Comparison of ENCODE assay signal across 1 cellular context in the genomic region with DNA sequence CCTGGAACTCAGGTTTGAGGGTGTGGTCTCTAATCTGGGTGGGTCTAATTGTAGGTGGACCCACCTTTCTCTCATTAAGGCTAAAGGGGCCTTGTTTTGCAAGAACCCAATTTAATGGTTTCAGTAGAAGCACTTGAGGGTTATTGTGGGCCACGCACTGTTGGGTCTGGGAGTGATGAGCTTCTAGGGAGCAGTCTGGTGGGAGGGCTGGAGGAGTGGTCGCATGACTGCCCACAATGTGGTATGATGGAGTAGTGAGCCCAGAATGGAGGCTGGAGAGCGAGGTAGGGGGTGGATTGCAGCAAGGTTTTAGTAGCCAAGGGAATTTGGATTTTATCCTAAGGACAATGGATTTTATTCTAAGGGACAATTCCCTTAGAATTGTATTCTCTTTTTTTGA.
TF ChIP-seq lines count a peak whose summit lies in the region.

No MANE protein-coding gene starts in this region.

TF ChIP-seq in IMR-90, 13 proteins besides CTCF, POLR2A, EP300 and RAD21:
- no peak for TF ChIP-seq RCOR1 (IDR thresholded peaks at IDR 0.05; ENCODE audit: insufficient replicate concordance, low read length)
- no peak for TF ChIP-seq RFX5 (IDR thresholded peaks at IDR 0.05; ENCODE audit: low read depth, low read length)
- TF ChIP-seq, protein P1, sequence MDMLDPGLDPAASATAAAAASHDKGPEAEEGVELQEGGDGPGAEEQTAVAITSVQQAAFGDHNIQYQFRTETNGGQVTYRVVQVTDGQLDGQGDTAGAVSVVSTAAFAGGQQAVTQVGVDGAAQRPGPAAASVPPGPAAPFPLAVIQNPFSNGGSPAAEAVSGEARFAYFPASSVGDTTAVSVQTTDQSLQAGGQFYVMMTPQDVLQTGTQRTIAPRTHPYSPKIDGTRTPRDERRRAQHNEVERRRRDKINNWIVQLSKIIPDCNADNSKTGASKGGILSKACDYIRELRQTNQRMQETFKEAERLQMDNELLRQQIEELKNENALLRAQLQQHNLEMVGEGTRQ (IDR thresholded peaks at IDR 0.05; ENCODE audit: low read depth, low read length) = no peak
- TF ChIP-seq NFE2L2 (IDR thresholded peaks at IDR 0.05; ENCODE audit: low read depth, low read length) = no peak
- TF ChIP-seq MAFK (IDR thresholded peaks at IDR 0.05; ENCODE audit: low read depth, low read length) = no peak
- no peak for TF ChIP-seq FOS (IDR thresholded peaks at IDR 0.05; ENCODE audit: low read depth, low read length)
- TF ChIP-seq MXI1 (IDR thresholded peaks at IDR 0.05; ENCODE audit: borderline replicate concordance, low read depth, low read length) = no peak
- TF ChIP-seq, protein P2, sequence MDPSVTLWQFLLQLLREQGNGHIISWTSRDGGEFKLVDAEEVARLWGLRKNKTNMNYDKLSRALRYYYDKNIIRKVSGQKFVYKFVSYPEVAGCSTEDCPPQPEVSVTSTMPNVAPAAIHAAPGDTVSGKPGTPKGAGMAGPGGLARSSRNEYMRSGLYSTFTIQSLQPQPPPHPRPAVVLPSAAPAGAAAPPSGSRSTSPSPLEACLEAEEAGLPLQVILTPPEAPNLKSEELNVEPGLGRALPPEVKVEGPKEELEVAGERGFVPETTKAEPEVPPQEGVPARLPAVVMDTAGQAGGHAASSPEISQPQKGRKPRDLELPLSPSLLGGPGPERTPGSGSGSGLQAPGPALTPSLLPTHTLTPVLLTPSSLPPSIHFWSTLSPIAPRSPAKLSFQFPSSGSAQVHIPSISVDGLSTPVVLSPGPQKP (IDR thresholded peaks at IDR 0.05; ENCODE audit: borderline replicate concordance, low read depth, low read length) = no peak
- TF ChIP-seq CHD1 (IDR thresholded peaks at IDR 0.05; ENCODE audit: low read depth, low read length) = no peak
- no peak for TF ChIP-seq CEBPB (IDR thresholded peaks at IDR 0.05; ENCODE audit: low read depth, low read length)
- TF ChIP-seq MAZ (IDR thresholded peaks at IDR 0.05; ENCODE audit: borderline replicate concordance, low read depth, low read length) = no peak
- no peak for TF ChIP-seq BHLHE40 (IDR thresholded peaks at IDR 0.05; ENCODE audit: low read depth, low read length)
- TF ChIP-seq SMC3 (IDR thresholded peaks at IDR 0.05; ENCODE audit: low read depth, low read length) = no peak
TF ChIP-seq in IMR-90: peak in this region for 0.
